26 cellular contexts compared by ENCODE assay signal in the genomic region with DNA sequence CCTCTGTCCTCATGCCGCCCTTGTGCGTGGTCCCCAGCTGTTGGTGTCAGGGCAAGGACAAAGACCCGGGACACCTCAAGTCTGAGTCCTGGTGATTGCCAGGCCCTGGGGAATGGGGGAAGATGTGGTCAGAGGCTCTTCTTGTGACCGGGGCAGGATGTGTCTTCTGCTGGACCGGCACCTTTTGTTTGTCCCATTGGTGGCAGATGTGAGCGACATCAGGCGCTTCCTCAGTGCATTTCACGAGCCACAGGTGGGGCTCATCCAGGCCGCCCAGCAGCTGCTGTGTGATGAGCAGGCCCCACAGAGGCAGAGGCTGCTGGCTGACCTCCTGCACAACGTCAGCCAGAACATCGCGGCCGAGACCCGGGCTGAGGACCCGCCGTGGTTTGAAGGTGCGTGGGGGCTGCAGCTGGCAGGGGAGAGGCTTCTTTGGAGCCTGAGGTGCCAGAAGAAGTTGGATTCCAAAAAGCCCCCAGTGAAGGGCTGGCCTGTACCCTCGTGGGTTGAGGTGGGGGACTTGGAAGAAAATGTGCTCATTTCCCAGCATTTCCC.
"Had no signal": no experiment of that assay in that cellular context is flagged by ENCODE, and none has a peak within 500 bp of the region (broad histone marks: within the 10 kb centered on the region; RNA-seq: fewer than 3 reads in every experiment).

No MANE protein-coding gene starts in this region.

- H3K27ac ChIP-seq: ovary, parathyroid adenoma, psoas muscle, right lobe of liver, sigmoid colon, stomach, thoracic aorta, thyroid gland, tibial nerve, upper lobe of left lung, vagina had no signal

- DNase-seq: nephron progenitor cell; occipital lobe; psoas muscle; right cardiac atrium; right lobe of liver; sigmoid colon; small intestine; stimulated activated CD4-positive, alpha-beta T cell treated with anti-CD3 and anti-CD28 coated beads, Interleukin-15, amount 100 ng/mL, for 24 hours; stimulated activated CD4-positive, alpha-beta T cell treated with anti-CD3 and anti-CD28 coated beads, Interleukin-2, amount 100 ng/mL, for 24 hours; stimulated activated CD4-positive, alpha-beta T cell treated with anti-CD3 and anti-CD28 coated beads, Interleukin-2, amount 100 ng/mL, for 48 hours; stimulated activated CD4-positive, alpha-beta T cell treated with anti-CD3 and anti-CD28 coated beads, Interleukin-4, amount 100 ng/mL, for 24 hours; stimulated activated naive B cell treated with anti-CD40 and anti-IgM and Interleukin-4, amounts not matched to agents 10 μg/mL and 1 μg/mL and 100 μg/mL, for 72 hours; stimulated activated naive CD4-positive, alpha-beta T cell treated with Interleukin-2 at 50 U/mL for 16 hours; stomach; thyroid gland; upper lobe of left lung had no signal

- H3K9ac ChIP-seq: parathyroid adenoma had no signal

- ATAC-seq: natural killer cell treated with Interleukin-12 subunit alpha and Interleukin-12 subunit beta and Interleukin-15 and Interleukin-18, amount 100 ng/mL, for 72 hours; psoas muscle; right cardiac atrium; right lobe of liver; stimulated activated effector memory CD8-positive, alpha-beta T cell treated with anti-CD3 and anti-CD28 coated beads, Interleukin-12 subunit alpha, Interleukin-12 subunit beta, amount 100 ng/mL, for 72 hours; stimulated activated naive B cell treated with anti-CD40 and anti-IgM and Interleukin-4, amounts not matched to agents 10 μg/mL and 1 μg/mL and 100 μg/mL, for 72 hours had no signal

- H3K36me3 ChIP-seq: ovary had no signal

- H3K4me3 ChIP-seq: ovary, psoas muscle, right lobe of liver, sigmoid colon, stomach, thoracic aorta, thyroid gland, tibial nerve, upper lobe of left lung, vagina had no signal

- H3K27me3 ChIP-seq: ovary, right lobe of liver, sigmoid colon, stomach, thyroid gland, tibial nerve, upper lobe of left lung, vagina had no signal

- H3K4me1 ChIP-seq: parathyroid adenoma, psoas muscle, right lobe of liver, sigmoid colon, thyroid gland, upper lobe of left lung, vagina had no signal

- H3K9me3 ChIP-seq: ovary, psoas muscle, right lobe of liver, sigmoid colon, stomach, thoracic aorta, thyroid gland, tibial nerve, upper lobe of left lung, vagina had no signal

- H3K4me1 Mint-ChIP-seq: neural crest cell had no signal

- H3K4me3 Mint-ChIP-seq: natural killer cell treated with Interleukin-12 subunit alpha and Interleukin-12 subunit beta and Interleukin-15 and Interleukin-18, amount 100 ng/mL, for 72 hours; nephron progenitor cell; neural crest cell; stimulated activated effector memory CD8-positive, alpha-beta T cell treated with anti-CD3 and anti-CD28 coated beads, Interleukin-12 subunit alpha, Interleukin-12 subunit beta, amount 100 ng/mL, for 72 hours; stimulated activated naive B cell treated with anti-CD40 and anti-IgM and Interleukin-4, amounts not matched to agents 10 μg/mL and 1 μg/mL and 100 μg/mL, for 72 hours; stimulated activated naive CD8-positive, alpha-beta T cell treated with anti-CD3 and anti-CD28 coated beads, Interleukin-15, Interleukin-2, amounts not matched to agents 100 ng/mL and 50 ng/mL, for 24 hours had no signal

- H2AFZ ChIP-seq: parathyroid adenoma had no signal

- H3K9me3 Mint-ChIP-seq: natural killer cell treated with Interleukin-12 subunit alpha and Interleukin-12 subunit beta and Interleukin-15 and Interleukin-18, amount 100 ng/mL, for 72 hours; neural crest cell; stimulated activated effector memory CD8-positive, alpha-beta T cell treated with anti-CD3 and anti-CD28 coated beads, Interleukin-12 subunit alpha, Interleukin-12 subunit beta, amount 100 ng/mL, for 72 hours; stimulated activated naive CD8-positive, alpha-beta T cell treated with anti-CD3 and anti-CD28 coated beads, Interleukin-15, Interleukin-2, amounts not matched to agents 100 ng/mL and 50 ng/mL, for 24 hours had no signal

- H3K27ac Mint-ChIP-seq: natural killer cell treated with Interleukin-12 subunit alpha and Interleukin-12 subunit beta and Interleukin-15 and Interleukin-18, amount 100 ng/mL, for 72 hours; nephron progenitor cell; progenitor cell of endocrine pancreas; stimulated activated effector memory CD8-positive, alpha-beta T cell treated with anti-CD3 and anti-CD28 coated beads, Interleukin-12 subunit alpha, Interleukin-12 subunit beta, amount 100 ng/mL, for 72 hours; stimulated activated naive B cell treated with anti-CD40 and anti-IgM and Interleukin-4, amounts not matched to agents 10 μg/mL and 1 μg/mL and 100 μg/mL, for 72 hours; stimulated activated naive CD8-positive, alpha-beta T cell treated with anti-CD3 and anti-CD28 coated beads, Interleukin-15, Interleukin-2, amounts not matched to agents 100 ng/mL and 50 ng/mL, for 24 hours had no signal

- H3K27me3 Mint-ChIP-seq: natural killer cell treated with Interleukin-12 subunit alpha and Interleukin-12 subunit beta and Interleukin-15 and Interleukin-18, amount 100 ng/mL, for 72 hours; progenitor cell of endocrine pancreas; stimulated activated naive B cell treated with anti-CD40 and anti-IgM and Interleukin-4, amounts not matched to agents 10 μg/mL and 1 μg/mL and 100 μg/mL, for 72 hours; stimulated activated naive CD8-positive, alpha-beta T cell treated with anti-CD3 and anti-CD28 coated beads, Interleukin-15, Interleukin-2, amounts not matched to agents 100 ng/mL and 50 ng/mL, for 24 hours had no signal
